Comparison of ENCODE assay signal across 10 cellular contexts in the genomic region with DNA sequence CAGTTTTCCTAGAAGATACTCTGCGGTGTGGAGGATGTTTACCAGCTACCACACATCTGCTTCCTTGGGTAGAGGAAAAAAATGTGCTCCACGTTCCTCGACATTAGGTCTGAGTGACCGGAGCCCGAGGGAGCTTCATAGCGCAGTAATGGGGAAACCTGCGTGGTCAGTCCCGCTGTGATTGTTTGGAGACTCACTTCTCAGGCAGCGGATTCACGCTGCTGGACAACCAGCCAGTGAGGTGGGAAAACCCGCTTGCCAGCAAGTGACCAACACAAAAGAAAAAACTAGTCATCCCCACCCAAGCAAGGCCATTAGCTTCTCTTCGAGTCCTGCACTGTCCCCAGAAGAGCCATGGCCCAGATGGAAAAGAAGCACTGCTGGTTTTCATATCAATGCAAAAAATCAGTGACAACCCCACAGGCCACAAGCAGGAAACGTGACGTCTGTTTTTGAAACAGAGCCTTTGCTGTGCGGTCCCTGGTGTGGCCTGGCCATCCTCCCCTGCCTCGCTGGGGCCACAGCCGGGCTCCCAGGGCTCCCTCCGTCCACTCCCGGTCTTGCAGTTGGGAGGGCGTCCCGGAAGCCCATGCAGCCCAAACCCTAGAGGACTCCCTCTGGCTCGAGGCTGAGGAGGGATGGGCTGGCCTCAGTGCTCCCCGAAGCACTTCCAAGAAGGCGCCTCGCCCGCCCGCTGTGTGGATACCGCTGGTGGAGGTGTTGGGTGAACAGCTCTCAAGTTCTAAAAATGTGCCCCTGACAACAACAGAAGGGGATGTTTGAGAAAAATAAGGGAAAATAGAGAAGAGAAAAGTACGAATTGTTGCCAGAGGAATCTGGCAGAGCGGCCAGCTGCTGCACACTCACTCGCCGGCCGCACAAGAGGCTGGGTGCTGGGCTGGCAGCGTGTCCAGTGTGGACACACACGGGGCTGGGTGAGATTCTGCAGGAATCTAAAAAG.
A peak's percentile ranks its signal among the peaks of the same experiment; 100 is the strongest.
DNase-seq lines count a peak whose midpoint lies in the region; ATAC-seq, FAIRE-seq and TF ChIP-seq lines count a peak whose summit lies in the region.
"Had no signal": no experiment of that assay in that cellular context is flagged by ENCODE, and none has a peak within 500 bp of the region (broad histone marks: within the 10 kb centered on the region; RNA-seq: fewer than 3 reads in every experiment).

No MANE protein-coding gene starts in this region.

- intact Hi-C loops in right lobe of liver (cut with DNase I) (no loop called here), HepG2 (cut with micrococcal nuclease; ENCODE audit: unreplicated experiment) (no loop called here), left ventricle myocardium inferior (cut with micrococcal nuclease) (no loop called here), psoas muscle (cut with DNase I) (loop anchor here in 1 of 2 donors (5.0 kb wide), 1 partner anchor 47 kb away; no protein-coding TSS in a partner anchor), aorta (cut with DNase I) (loop anchor here in 1 of 2 donors (5.0 kb wide), 1 partner anchor 47 kb away; no protein-coding TSS in a partner anchor), PC-9 (cut with micrococcal nuclease; ENCODE audit: unreplicated experiment) (no loop called here)
- intact Hi-C loops in activated CD4-positive, alpha-beta T cell treated with anti-CD3 and anti-CD28 coated beads for 36 hours (cut with DNase I, micrococcal nuclease): no loop called here

- H3K4me3 Mint-ChIP-seq in activated CD4-positive, alpha-beta T cell treated with anti-CD3 and anti-CD28 coated beads for 36 hours: no peak overlapping the region

- 65% methylated on average over 25 of the region's 35 CpGs for WGBS in right lobe of liver (ENCODE audit: insufficient coverage, low coverage, low lambda C conversion rate, missing lambda C conversion rate)
- 74% methylated on average over 25 of the region's 35 CpGs for WGBS in HepG2 (ENCODE audit: low lambda C conversion rate)
- WGBS in psoas muscle, 3 donors: 44 to 53% (median 44%) methylated on average over 35 of the region's 35 CpGs
- 32 to 34% methylated on average over 35 of the region's 35 CpGs for WGBS in aorta, 2 donors

- H3K27ac ChIP-seq in right lobe of liver (peak overlapping the region in 1 of 3 donors; percentile 16), HepG2 (ENCODE audit: extremely low read length, insufficient read depth, low read length) (no peak overlapping the region), left ventricle myocardium inferior (replicated peaks) (peak overlapping the region; percentile 81), psoas muscle (peak overlapping the region; percentile 85), aorta (ENCODE audit: low read depth in 1 of 2, low read length in 2 of 2) (peak overlapping the region; percentile 80 to 98), PC-9 (no peak overlapping the region)

- H2AFZ ChIP-seq in HepG2 (ENCODE audit: low read length) (no peak overlapping the region), PC-9 (no peak overlapping the region)

- in situ Hi-C loops in HepG2 (cut with HindIII; ENCODE audit: extremely low pct_ligation_motif_present, low pct_unique_long_range_greater_than_20kb): no loop called here

- BruUV-seq in HepG2 (replicated peaks; lab: Mats Ljungman, UMichigan) (no TSS peak), PC-9 (replicated peaks; lab: Mats Ljungman, UMichigan) (no TSS peak)

- POLR2A ChIA-PET in HepG2 (lab: Yijun Ruan, JAX) (no interaction called here), PC-9 (lab: Charles Lee; ENCODE audit: unreplicated experiment) (no interaction called here)
- POLR2A ChIA-PET in activated CD4-positive, alpha-beta T cell treated with anti-CD3 and anti-CD28 coated beads for 36 hours (lab: Charles Lee): no interaction called here

- no peak overlapping the region for H3K9ac ChIP-seq in HepG2 (ENCODE audit: insufficient read depth, low read depth, low read length)

- no peaks in the 10 kb centered on the region for H3K9me2 ChIP-seq in PC-9 (ENCODE audit: insufficient read depth)

- TF ChIP-seq RAD21 in HepG2 (CRISPR knock-in tag; IDR thresholded peaks at IDR 0.05): no peak

- H3K4me3 ChIP-seq in right lobe of liver (no peak overlapping the region), HepG2 (replicated peaks in 1 of 3; ENCODE audit: insufficient read depth in 1 of 3, low read depth in 2 of 3, low read length in 3 of 3) (no peak overlapping the region), left ventricle myocardium inferior (peak overlapping the region; percentile 22), psoas muscle (peak overlapping the region; percentile 2), aorta (ENCODE audit: low read length in 2 of 2) (no peak overlapping the region), PC-9 (no peak overlapping the region)
- H3K4me3 ChIP-seq: HAP-1 had no signal

- no peaks in the 10 kb centered on the region for H4K20me1 ChIP-seq in HepG2 (ENCODE audit: insufficient read depth, low read length)
- peaks cover 2% of the 10 kb centered on the region; the same call in 1 of the 2 replicates for H4K20me1 ChIP-seq in PC-9 (ENCODE audit: insufficient read depth)

- peaks cover 2% of the 10 kb centered on the region for H3K27me3 Mint-ChIP-seq in activated CD4-positive, alpha-beta T cell treated with anti-CD3 and anti-CD28 coated beads for 36 hours

- H3K79me2 ChIP-seq in HepG2 (ENCODE audit: insufficient read depth, low read length): no peaks in the 10 kb centered on the region
- H3K79me2 ChIP-seq in PC-9 (ENCODE audit: low read depth): peaks cover 32% of the 10 kb centered on the region

- H3K36me3 ChIP-seq in right lobe of liver (no peaks in the 10 kb centered on the region), HepG2 (replicated peaks in 1 of 2; ENCODE audit: control insufficient read depth in 1 of 2, insufficient read depth in 2 of 2, low read length in 2 of 2) (no peaks in the 10 kb centered on the region), left ventricle myocardium inferior (no peaks in the 10 kb centered on the region), psoas muscle (ENCODE audit: insufficient read depth in 1 of 2, low read depth in 1 of 2) (no peaks in the 10 kb centered on the region), aorta (ENCODE audit: control insufficient read depth in 1 of 2, insufficient read depth in 2 of 2, low read length in 1 of 2) (no peaks in the 10 kb centered on the region), PC-9 (ENCODE audit: low read depth) (no peaks in the 10 kb centered on the region)
- H3K36me3 ChIP-seq: HAP-1 had no signal

- H3K4me1 ChIP-seq in right lobe of liver (peaks cover 0 to 4% (median 0%) of the 10 kb centered on the region in 4 donors), HepG2 (ENCODE audit: insufficient read depth, low read length) (no peaks in the 10 kb centered on the region), left ventricle myocardium inferior (peaks cover 100% of the 10 kb centered on the region), psoas muscle (peaks cover 93% of the 10 kb centered on the region), aorta (ENCODE audit: control insufficient read depth in 1 of 2, insufficient read depth in 2 of 2, low read length in 2 of 2) (peaks cover 3 to 4% of the 10 kb centered on the region in 2 donors), PC-9 (replicated peaks; ENCODE audit: insufficient read depth) (no peaks in the 10 kb centered on the region)

- H3K9me3 ChIP-seq in right lobe of liver: no peaks in the 10 kb centered on the region
- peaks cover 5% of the 10 kb centered on the region; the same call in 1 of the 2 replicates for H3K9me3 ChIP-seq in HepG2 (ENCODE audit: low read length)
- H3K9me3 ChIP-seq in left ventricle myocardium inferior (replicated peaks): peaks cover 6% of the 10 kb centered on the region
- H3K9me3 ChIP-seq in psoas muscle: no peaks in the 10 kb centered on the region
- H3K9me3 ChIP-seq in aorta (ENCODE audit: control insufficient read depth, low read length): no peaks in the 10 kb centered on the region
- no peaks in the 10 kb centered on the region for H3K9me3 ChIP-seq in PC-9 (ENCODE audit: insufficient read depth, low read depth)
- H3K9me3 ChIP-seq: HAP-1 had no signal

- peak in 3 of 4 donors; percentile 16 to 18 (median 17) for ATAC-seq in right lobe of liver
- ATAC-seq in HepG2: no peak
- ATAC-seq in psoas muscle: no peak
- peak; percentile 57 for ATAC-seq in aorta (ENCODE audit: low FRiP score)
- ATAC-seq in GM19467 (IDR thresholded peaks at IDR 0.05; ENCODE audit: unreplicated experiment): no peak
- ATAC-seq in activated CD4-positive, alpha-beta T cell treated with anti-CD3 and anti-CD28 coated beads for 36 hours: no peak

- H3K9me3 Mint-ChIP-seq in activated CD4-positive, alpha-beta T cell treated with anti-CD3 and anti-CD28 coated beads for 36 hours (ENCODE audit: low read depth): no peaks in the 10 kb centered on the region

- TF ChIP-seq EP300 in HepG2 (IDR thresholded peaks at IDR 0.05; ENCODE audit: low read depth in 2 of 2, low read length in 2 of 2): no peak
- no peak for TF ChIP-seq EP300 in HepG2 (CRISPR knock-in tag; IDR thresholded peaks at IDR 0.05; ENCODE audit: borderline replicate concordance)

- FAIRE-seq in HepG2 (lab: Jason Lieb, UNC): no peak

- H3K4me2 ChIP-seq in HepG2 (ENCODE audit: low read depth, low read length) (no peak overlapping the region), PC-9 (no peak overlapping the region)

- H3K27me3 ChIP-seq in right lobe of liver (no peaks in the 10 kb centered on the region), HepG2 (ENCODE audit: control insufficient read depth in 1 of 2, insufficient read depth in 2 of 2, low read length in 2 of 2) (peaks cover 12 to 76% of the 10 kb centered on the region in 2 experiments), left ventricle myocardium inferior (ENCODE audit: low read depth) (no peaks in the 10 kb centered on the region), psoas muscle (ENCODE audit: insufficient read depth in 3 of 3, low read length in 2 of 3) (no peaks in the 10 kb centered on the region), aorta (ENCODE audit: control insufficient read depth in 1 of 2, insufficient read depth in 2 of 2, low read length in 1 of 2) (no peaks in the 10 kb centered on the region), PC-9 (ENCODE audit: insufficient read depth, low read depth) (no peaks in the 10 kb centered on the region)

- CTCF ChIA-PET in HepG2 (lab: Yijun Ruan, JAX; ENCODE audit: low intra/inter-chr PET ratio, low total read pairs) (no interaction called here), PC-9 (lab: Charles Lee) (no interaction called here)
- CTCF ChIA-PET in activated CD4-positive, alpha-beta T cell treated with anti-CD3 and anti-CD28 coated beads for 36 hours (lab: Charles Lee): no interaction called here

- TF ChIP-seq POLR2A in right lobe of liver (IDR thresholded peaks at IDR 0.05) (no peak), HepG2 (IDR thresholded peaks at IDR 0.05; ENCODE audit: insufficient read depth in 1 of 2, low read depth in 2 of 2, low read length in 2 of 2) (no peak)

- H3F3A ChIP-seq in PC-9 (ENCODE audit: insufficient read depth, low read depth): no peaks in the 10 kb centered on the region

- H3K27ac Mint-ChIP-seq in activated CD4-positive, alpha-beta T cell treated with anti-CD3 and anti-CD28 coated beads for 36 hours: no peak overlapping the region

- no peaks in the 10 kb centered on the region for H3K36me3 Mint-ChIP-seq in activated CD4-positive, alpha-beta T cell treated with anti-CD3 and anti-CD28 coated beads for 36 hours (ENCODE audit: low read depth)

- TF ChIP-seq CTCF in right lobe of liver (IDR thresholded peaks at IDR 0.05) (no peak), HepG2 (CRISPR knock-in tag; IDR thresholded peaks at IDR 0.05) (no peak), left ventricle myocardium inferior (IDR thresholded peaks at IDR 0.05; ENCODE audit: borderline replicate concordance) (no peak), psoas muscle (IDR thresholded peaks at IDR 0.05) (no peak), PC-9 (conservative IDR thresholded peaks at IDR 0.05) (no peak)

- no peaks in the 10 kb centered on the region for H3K4me1 Mint-ChIP-seq in activated CD4-positive, alpha-beta T cell treated with anti-CD3 and anti-CD28 coated beads for 36 hours

- DNase-seq in right lobe of liver (peak in 1 of 3 donors; percentile 8), HepG2 (ENCODE audit: low spot score) (no peak), left ventricle myocardium inferior (peak; percentile 56), psoas muscle (peak in 1 of 2 donors; percentile 76), aorta (peak; percentile 82 to 87), PC-9 (no peak)
- DNase-seq in activated CD4-positive, alpha-beta T cell treated with anti-CD3 and anti-CD28 coated beads for 36 hours: no peak
- DNase-seq: activated T-cell treated with anti-CD3 and anti-CD28 coated beads, Interleukin-2, amount 50 U/mL, for 48 hours had no signal

Comparison
In these comparisons a context has a peak if more than half of its experiments do, and no peak if none do; other contexts are left out.
1. ATAC-seq: peak in right lobe of liver (3 of 4) and aorta (single experiment); none in HepG2 (single experiment), psoas muscle (0 of 4), GM19467 (single experiment) and activated CD4-positive, alpha-beta T cell treated with anti-CD3 and anti-CD28 coated beads for 36 hours (single experiment).
2. DNase-seq: peak in left ventricle myocardium inferior (single experiment) and aorta (2 of 2); none in HepG2 (single experiment), PC-9 (0 of 2) and activated CD4-positive, alpha-beta T cell treated with anti-CD3 and anti-CD28 coated beads for 36 hours (single experiment).
3. H3K27ac ChIP-seq: peak in left ventricle myocardium inferior (single experiment), psoas muscle (single experiment) and aorta (2 of 2); none in HepG2 (single experiment) and PC-9 (single experiment).
4. H3K4me3 ChIP-seq: peak in left ventricle myocardium inferior (single experiment) and psoas muscle (single experiment); none in right lobe of liver (0 of 3), HepG2 (0 of 3), aorta (0 of 2) and PC-9 (single experiment).